2 cellular contexts compared by ENCODE assay signal in the genomic region with DNA sequence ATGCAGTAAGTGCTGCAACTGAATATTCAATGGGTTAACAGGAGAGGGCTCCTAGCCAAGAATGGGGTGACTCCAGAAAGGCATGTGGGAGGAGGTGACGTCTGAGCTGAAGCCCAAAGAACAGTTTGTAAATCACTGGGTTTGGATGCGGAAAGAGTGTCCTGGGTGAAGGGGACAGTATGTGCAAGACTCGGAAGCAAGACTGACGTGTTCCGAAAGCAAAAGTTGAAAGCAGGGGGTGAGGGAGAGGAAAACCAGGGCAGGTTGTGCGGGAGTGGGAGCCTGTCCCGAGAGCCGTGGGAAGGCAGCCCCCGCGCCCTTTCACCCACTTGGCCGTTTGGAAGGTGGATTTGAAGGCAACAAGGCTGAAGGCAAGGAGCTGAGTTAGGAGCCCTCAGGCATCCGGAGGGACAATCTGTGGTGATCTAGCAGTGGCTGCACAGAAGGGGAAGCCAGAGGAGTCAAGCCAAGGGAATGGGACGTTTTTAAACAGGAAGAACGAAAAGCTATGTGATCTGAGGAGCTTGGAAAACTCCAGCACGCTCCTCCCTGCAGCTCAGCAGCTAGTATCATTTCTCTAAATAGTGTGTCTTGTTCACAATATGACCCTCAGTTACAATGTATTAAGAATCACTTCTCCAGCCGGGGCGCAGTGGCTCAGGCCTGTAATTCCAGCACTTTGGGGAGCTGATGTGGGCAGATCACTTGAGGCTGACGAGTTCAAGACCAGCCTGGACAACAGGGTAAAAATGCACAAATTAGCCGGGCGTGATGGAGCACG.
TF ChIP-seq lines count a peak whose summit lies in the region.

No MANE protein-coding gene starts in this region.

TF ChIP-seq in IMR-90, 13 proteins besides CTCF, POLR2A, EP300 and RAD21:
- TF ChIP-seq RFX5 (IDR thresholded peaks at IDR 0.05; ENCODE audit: low read depth, low read length): no peak
- no peak for TF ChIP-seq RCOR1 (IDR thresholded peaks at IDR 0.05; ENCODE audit: insufficient replicate concordance, low read length)
- peak; percentile 39; the same call in 1 of the 2 replicates for TF ChIP-seq MAZ (IDR thresholded peaks at IDR 0.05; ENCODE audit: borderline replicate concordance, low read depth, low read length)
- no peak for TF ChIP-seq CHD1 (IDR thresholded peaks at IDR 0.05; ENCODE audit: low read depth, low read length)
- TF ChIP-seq, protein P1, sequence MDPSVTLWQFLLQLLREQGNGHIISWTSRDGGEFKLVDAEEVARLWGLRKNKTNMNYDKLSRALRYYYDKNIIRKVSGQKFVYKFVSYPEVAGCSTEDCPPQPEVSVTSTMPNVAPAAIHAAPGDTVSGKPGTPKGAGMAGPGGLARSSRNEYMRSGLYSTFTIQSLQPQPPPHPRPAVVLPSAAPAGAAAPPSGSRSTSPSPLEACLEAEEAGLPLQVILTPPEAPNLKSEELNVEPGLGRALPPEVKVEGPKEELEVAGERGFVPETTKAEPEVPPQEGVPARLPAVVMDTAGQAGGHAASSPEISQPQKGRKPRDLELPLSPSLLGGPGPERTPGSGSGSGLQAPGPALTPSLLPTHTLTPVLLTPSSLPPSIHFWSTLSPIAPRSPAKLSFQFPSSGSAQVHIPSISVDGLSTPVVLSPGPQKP (IDR thresholded peaks at IDR 0.05; ENCODE audit: borderline replicate concordance, low read depth, low read length): no peak
- TF ChIP-seq CEBPB (IDR thresholded peaks at IDR 0.05; ENCODE audit: low read depth, low read length): peak; percentile 56
- no peak for TF ChIP-seq FOS (IDR thresholded peaks at IDR 0.05; ENCODE audit: low read depth, low read length)
- TF ChIP-seq SMC3 (IDR thresholded peaks at IDR 0.05; ENCODE audit: low read depth, low read length): no peak
- TF ChIP-seq MXI1 (IDR thresholded peaks at IDR 0.05; ENCODE audit: borderline replicate concordance, low read depth, low read length): 0 out of 2 replicates have a peak, but pooled peaks have one; percentile 16

TF ChIP-seq in H1, 55 proteins besides CTCF, POLR2A, EP300 and RAD21:
- TF ChIP-seq CBX5 (IDR thresholded peaks at IDR 0.05; ENCODE audit: low read depth, low read length): no peak
- TF ChIP-seq POU5F1 (IDR thresholded peaks at IDR 0.05; ENCODE audit: low read depth, low read length): no peak
- TF ChIP-seq, protein P2, sequence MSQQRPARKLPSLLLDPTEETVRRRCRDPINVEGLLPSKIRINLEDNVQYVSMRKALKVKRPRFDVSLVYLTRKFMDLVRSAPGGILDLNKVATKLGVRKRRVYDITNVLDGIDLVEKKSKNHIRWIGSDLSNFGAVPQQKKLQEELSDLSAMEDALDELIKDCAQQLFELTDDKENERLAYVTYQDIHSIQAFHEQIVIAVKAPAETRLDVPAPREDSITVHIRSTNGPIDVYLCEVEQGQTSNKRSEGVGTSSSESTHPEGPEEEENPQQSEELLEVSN (IDR thresholded peaks at IDR 0.05): no peak
- no peak for TF ChIP-seq EZH2 (IDR thresholded peaks at IDR 0.05; ENCODE audit: low read depth, low read length, severe bottlenecking)
- no peak for TF ChIP-seq ZNF274 (IDR thresholded peaks at IDR 0.05; ENCODE audit: borderline replicate concordance, extremely low read depth, low read length)
- no peak for TF ChIP-seq CEBPB (IDR thresholded peaks at IDR 0.05; ENCODE audit: low read depth, low read length)
- TF ChIP-seq EGR1 (IDR thresholded peaks at IDR 0.05; ENCODE audit: borderline replicate concordance, low read depth, low read length): no peak
- no peak for TF ChIP-seq SUZ12 (IDR thresholded peaks at IDR 0.05; ENCODE audit: low read length)
- no peak for TF ChIP-seq SP2 (IDR thresholded peaks at IDR 0.05; ENCODE audit: low read length)
- no peak for TF ChIP-seq SIN3A (conservative IDR thresholded peaks at IDR 0.05 in 1 of 2, IDR thresholded peaks at IDR 0.05 in 1 of 2; ENCODE audit: low read depth in 1 of 2, low read length in 2 of 2)
- TF ChIP-seq JUND (IDR thresholded peaks at IDR 0.05; ENCODE audit: low read length): no peak
- no peak for TF ChIP-seq CHD1 (IDR thresholded peaks at IDR 0.05; ENCODE audit: low read depth, low read length)
- TF ChIP-seq HDAC6 (IDR thresholded peaks at IDR 0.05; ENCODE audit: low read depth, low read length): no peak
- TF ChIP-seq GTF2F1 (IDR thresholded peaks at IDR 0.05; ENCODE audit: borderline replicate concordance, low read depth, low read length): no peak
- no peak for TF ChIP-seq BCL11A (IDR thresholded peaks at IDR 0.05; ENCODE audit: low read depth in 2 of 2, low read length in 2 of 2)
